Comparison of ENCODE assay signal across 28 cellular contexts in the genomic region with DNA sequence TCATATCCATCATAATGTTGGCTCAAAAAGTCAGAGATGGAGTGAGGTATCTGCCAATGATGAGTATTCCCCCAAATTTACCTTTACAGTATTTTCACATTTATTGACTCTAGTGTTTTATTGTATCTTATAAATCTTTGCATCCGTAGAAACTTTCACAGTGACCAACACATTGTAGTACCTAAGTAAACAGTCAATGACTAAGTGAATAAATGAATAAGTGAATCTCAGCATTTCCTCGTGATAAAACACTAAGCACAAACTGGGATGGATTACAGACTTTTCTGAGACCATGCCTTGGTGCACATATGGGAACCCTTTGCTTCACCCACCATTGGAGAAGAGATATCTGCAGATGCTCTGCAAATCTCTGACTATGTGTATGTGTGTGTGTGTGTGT.
"Had no signal": no experiment of that assay in that cellular context is flagged by ENCODE, and none has a peak within 500 bp of the region (broad histone marks: within the 10 kb centered on the region; RNA-seq: fewer than 3 reads in every experiment).

No MANE protein-coding gene starts in this region.

- H3K4me1 ChIP-seq: stomach, suprapubic skin, testis, thyroid gland, tibial artery, tibial nerve, transverse colon, upper lobe of left lung, upper lobe of right lung, uterus, vagina had no signal

- DNase-seq: stimulated activated CD4-positive, alpha-beta T cell treated with anti-CD3 and anti-CD28 coated beads, Interleukin-2, amount 100 ng/mL, for 48 hours; stimulated activated CD4-positive, alpha-beta T cell treated with anti-CD3 and anti-CD28 coated beads, Interleukin-4, amount 100 ng/mL, for 1 hour; stimulated activated CD4-positive, alpha-beta T cell treated with anti-CD3 and anti-CD28 coated beads, Interleukin-4, amount 100 ng/mL, for 24 hours; stimulated activated CD4-positive, alpha-beta T cell treated with anti-CD3 and anti-CD28 coated beads, Interleukin-4, amount 100 ng/mL, for 4 hours; stimulated activated CD8-positive, alpha-beta memory T cell treated with anti-CD3 and anti-CD28 coated beads, Interleukin-4, amount 100 ng/mL, for 48 hours; stimulated activated naive B cell treated with anti-CD40 and anti-IgM and Interleukin-4, amounts not matched to agents 10 μg/mL and 1 μg/mL and 100 μg/mL, for 72 hours; stimulated activated naive CD4-positive, alpha-beta T cell; stimulated activated naive CD4-positive, alpha-beta T cell treated with Interleukin-2 at 50 U/mL for 16 hours; stimulated activated naive CD8-positive, alpha-beta T cell treated with anti-CD3 and anti-CD28 coated beads, Interleukin-15, amount 100 ng/mL, for 72 hours; stimulated activated naive CD8-positive, alpha-beta T cell treated with anti-CD3 and anti-CD28 coated beads, Interleukin-15, Interleukin-2, amounts not matched to agents 100 U/mL and 50 U/mL, for 24 hours; stomach; substantia nigra; testis; thyroid gland; tibial artery; transverse colon; trophoblast cell; upper lobe of left lung; upper lobe of right lung; uterus had no signal

- H3K27ac ChIP-seq: stomach, suprapubic skin, testis, thoracic aorta, thyroid gland, tibial artery, tibial nerve, transverse colon, upper lobe of left lung, upper lobe of right lung, uterus, vagina had no signal

- H3K36me3 Mint-ChIP-seq: stimulated activated effector memory CD8-positive, alpha-beta T cell treated with anti-CD3 and anti-CD28 coated beads, Interleukin-12 subunit alpha, Interleukin-12 subunit beta, amount 100 ng/mL, for 72 hours; stimulated activated memory B cell treated with anti-CD40 and anti-IgM and Interleukin-4, amounts not matched to agents 10 μg/mL and 1 μg/mL and 100 μg/mL, for 72 hours; stimulated activated naive B cell treated with anti-CD40 and anti-IgM and Interleukin-4, amounts not matched to agents 10 μg/mL and 1 μg/mL and 100 μg/mL, for 72 hours; type B pancreatic cell had no signal

- H3K9me3 ChIP-seq: stomach, suprapubic skin, testis, thoracic aorta, thyroid gland, tibial artery, tibial nerve, transverse colon, upper lobe of left lung, upper lobe of right lung, uterus, vagina had no signal

- H3K27me3 Mint-ChIP-seq: stimulated activated memory B cell treated with anti-CD40 and anti-IgM and Interleukin-4, amounts not matched to agents 10 μg/mL and 1 μg/mL and 100 μg/mL, for 72 hours; stimulated activated naive B cell treated with anti-CD40 and anti-IgM and Interleukin-4, amounts not matched to agents 10 μg/mL and 1 μg/mL and 100 μg/mL, for 72 hours; stimulated activated naive CD8-positive, alpha-beta T cell treated with anti-CD3 and anti-CD28 coated beads, Interleukin-15, amount 100 ng/mL, for 72 hours; stimulated activated naive CD8-positive, alpha-beta T cell treated with anti-CD3 and anti-CD28 coated beads, Interleukin-15, Interleukin-2, amounts not matched to agents 100 ng/mL and 50 ng/mL, for 24 hours; type B pancreatic cell had no signal

- H3K9me3 Mint-ChIP-seq: stimulated activated effector memory CD8-positive, alpha-beta T cell treated with anti-CD3 and anti-CD28 coated beads, Interleukin-12 subunit alpha, Interleukin-12 subunit beta, amount 100 ng/mL, for 72 hours; stimulated activated memory B cell treated with anti-CD40 and anti-IgM and Interleukin-4, amounts not matched to agents 10 μg/mL and 1 μg/mL and 100 μg/mL, for 72 hours; stimulated activated naive B cell treated with anti-CD40 and anti-IgM and Interleukin-4, amounts not matched to agents 10 μg/mL and 1 μg/mL and 100 μg/mL, for 72 hours; stimulated activated naive CD8-positive, alpha-beta T cell treated with anti-CD3 and anti-CD28 coated beads, Interleukin-15, amount 100 ng/mL, for 72 hours; stimulated activated naive CD8-positive, alpha-beta T cell treated with anti-CD3 and anti-CD28 coated beads, Interleukin-15, Interleukin-2, amounts not matched to agents 100 ng/mL and 50 ng/mL, for 24 hours; type B pancreatic cell had no signal

- ATAC-seq: stimulated activated effector memory CD8-positive, alpha-beta T cell treated with anti-CD3 and anti-CD28 coated beads, Interleukin-12 subunit alpha, Interleukin-12 subunit beta, amount 100 ng/mL, for 72 hours; stimulated activated memory B cell treated with anti-CD40 and anti-IgM and Interleukin-4, amounts not matched to agents 10 μg/mL and 1 μg/mL and 100 μg/mL, for 72 hours; stimulated activated naive B cell treated with anti-CD40 and anti-IgM and Interleukin-4, amounts not matched to agents 10 μg/mL and 1 μg/mL and 100 μg/mL, for 72 hours; stimulated activated naive CD8-positive, alpha-beta T cell treated with anti-CD3 and anti-CD28 coated beads, Interleukin-15, amount 100 ng/mL, for 72 hours; stimulated activated naive CD8-positive, alpha-beta T cell treated with anti-CD3 and anti-CD28 coated beads, Interleukin-15, Interleukin-2, amounts not matched to agents 100 U/mL and 50 U/mL, for 24 hours; upper lobe of right lung had no signal

- H3K4me1 Mint-ChIP-seq: stimulated activated effector memory CD8-positive, alpha-beta T cell treated with anti-CD3 and anti-CD28 coated beads, Interleukin-12 subunit alpha, Interleukin-12 subunit beta, amount 100 ng/mL, for 72 hours; stimulated activated memory B cell treated with anti-CD40 and anti-IgM and Interleukin-4, amounts not matched to agents 10 μg/mL and 1 μg/mL and 100 μg/mL, for 72 hours; stimulated activated naive B cell treated with anti-CD40 and anti-IgM and Interleukin-4, amounts not matched to agents 10 μg/mL and 1 μg/mL and 100 μg/mL, for 72 hours; stimulated activated naive CD8-positive, alpha-beta T cell treated with anti-CD3 and anti-CD28 coated beads, Interleukin-15, amount 100 ng/mL, for 72 hours had no signal

- H3K36me3 ChIP-seq: stomach, suprapubic skin, thoracic aorta, thyroid gland, tibial artery, tibial nerve, transverse colon, upper lobe of left lung, upper lobe of right lung, uterus, vagina had no signal

- H3K4me3 ChIP-seq: stomach, suprapubic skin, testis, thoracic aorta, thyroid gland, tibial artery, tibial nerve, transverse colon, upper lobe of left lung, upper lobe of right lung, uterus, vagina had no signal

- H3K4me3 Mint-ChIP-seq: stimulated activated effector memory CD8-positive, alpha-beta T cell treated with anti-CD3 and anti-CD28 coated beads, Interleukin-12 subunit alpha, Interleukin-12 subunit beta, amount 100 ng/mL, for 72 hours; stimulated activated memory B cell treated with anti-CD40 and anti-IgM and Interleukin-4, amounts not matched to agents 10 μg/mL and 1 μg/mL and 100 μg/mL, for 72 hours; stimulated activated naive B cell treated with anti-CD40 and anti-IgM and Interleukin-4, amounts not matched to agents 10 μg/mL and 1 μg/mL and 100 μg/mL, for 72 hours; stimulated activated naive CD8-positive, alpha-beta T cell treated with anti-CD3 and anti-CD28 coated beads, Interleukin-15, amount 100 ng/mL, for 72 hours; stimulated activated naive CD8-positive, alpha-beta T cell treated with anti-CD3 and anti-CD28 coated beads, Interleukin-15, Interleukin-2, amounts not matched to agents 100 ng/mL and 50 ng/mL, for 24 hours; type B pancreatic cell had no signal

- H3K27ac Mint-ChIP-seq: stimulated activated effector memory CD8-positive, alpha-beta T cell treated with anti-CD3 and anti-CD28 coated beads, Interleukin-12 subunit alpha, Interleukin-12 subunit beta, amount 100 ng/mL, for 72 hours; stimulated activated memory B cell treated with anti-CD40 and anti-IgM and Interleukin-4, amounts not matched to agents 10 μg/mL and 1 μg/mL and 100 μg/mL, for 72 hours; stimulated activated naive B cell treated with anti-CD40 and anti-IgM and Interleukin-4, amounts not matched to agents 10 μg/mL and 1 μg/mL and 100 μg/mL, for 72 hours; stimulated activated naive CD8-positive, alpha-beta T cell treated with anti-CD3 and anti-CD28 coated beads, Interleukin-15, amount 100 ng/mL, for 72 hours; stimulated activated naive CD8-positive, alpha-beta T cell treated with anti-CD3 and anti-CD28 coated beads, Interleukin-15, Interleukin-2, amounts not matched to agents 100 ng/mL and 50 ng/mL, for 24 hours; type B pancreatic cell had no signal

- H3K27me3 ChIP-seq: stomach, suprapubic skin, testis, thyroid gland, tibial artery, tibial nerve, transverse colon, upper lobe of left lung, upper lobe of right lung, uterus, vagina had no signal
